Comparison of ENCODE assay signal across 10 cellular contexts in genomic region chr5:78362220-78362619, GRCh38. TPM values are rescaled to one million over a fixed set of nuclear protein-coding genes. Genes with fewer than 3 reads are reported as not detected.
DNase-seq lines count a peak whose midpoint lies in the region; ATAC-seq and TF ChIP-seq lines count a peak whose summit lies in the region.
"Had no signal": no experiment of that assay in that cellular context is flagged by ENCODE, and none has a peak within 500 bp of the region (broad histone marks: within the 10 kb centered on the region; RNA-seq: fewer than 3 reads in every experiment).

No MANE protein-coding gene starts in this region.

- H3K27ac Mint-ChIP-seq in activated B cell treated with CpG ODN at 0.5 μM for 24 hours: no peak overlapping the region
- H3K27ac Mint-ChIP-seq in mesothelial cell of epicardium: no peak overlapping the region

- H3K36me3 ChIP-seq in BLaER1 (peaks cover 7% of the 10 kb centered on the region; the same call in 1 of the 2 replicates), HAP-1 (replicated peaks) (no peaks in the 10 kb centered on the region), transverse colon (no peaks in the 10 kb centered on the region)

- TF ChIP-seq EP300 in transverse colon (IDR thresholded peaks at IDR 0.05; ENCODE audit: low read depth): no peak

- H3K27me3 Mint-ChIP-seq in activated B cell treated with CpG ODN at 0.5 μM for 24 hours (no peaks in the 10 kb centered on the region), mesothelial cell of epicardium (ENCODE audit: low read depth) (no peaks in the 10 kb centered on the region)

- POLR2A ChIA-PET in activated B cell treated with CpG ODN at 0.5 μM for 24 hours (lab: Charles Lee): no interaction called here

- H4K20me1 ChIP-seq in BLaER1: peaks cover 28% of the 10 kb centered on the region

- TF ChIP-seq CTCF in activated B cell treated with CpG ODN at 0.5 μM for 24 hours (IDR thresholded peaks at IDR 0.05) (no peak), mesothelial cell of epicardium (IDR thresholded peaks at IDR 0.05; ENCODE audit: unreplicated experiment) (no peak), GM13976 (IDR thresholded peaks at IDR 0.05; ENCODE audit: borderline replicate concordance, control extremely low read depth, extremely low read depth, insufficient read depth, missing control alignments) (no peak), transverse colon (IDR thresholded peaks at IDR 0.05) (no peak)

- H3K27ac ChIP-seq in BLaER1 (no peak overlapping the region), transverse colon (no peak overlapping the region)

- intact Hi-C loops in activated B cell treated with CpG ODN at 0.5 μM for 24 hours (cut with micrococcal nuclease): loop anchor here (5.0 kb wide), 2 partner anchors 120 to 510 kb away; no protein-coding TSS in a partner anchor
- intact Hi-C loops in head of caudate nucleus (cut with DNase I): loop anchor here (10.0 kb wide), 1 partner anchor 613 kb away; no protein-coding TSS in a partner anchor
- intact Hi-C loops in transverse colon (cut with DNase I; ENCODE audit: low total_unique reads): no loop called here

- no peak for TF ChIP-seq POLR2A in transverse colon (IDR thresholded peaks at IDR 0.05)

- CTCF ChIA-PET in activated B cell treated with CpG ODN at 0.5 μM for 24 hours (lab: Charles Lee): no interaction called here

- H3K4me1 Mint-ChIP-seq in activated B cell treated with CpG ODN at 0.5 μM for 24 hours: peaks cover 33% of the 10 kb centered on the region
- H3K4me1 Mint-ChIP-seq in mesothelial cell of epicardium: peaks cover 25% of the 10 kb centered on the region

- no peak for ATAC-seq in activated B cell treated with CpG ODN at 0.5 μM for 24 hours (ENCODE audit: low read depth)

- no peaks in the 10 kb centered on the region for H3K27me3 ChIP-seq in BLaER1
- H3K27me3 ChIP-seq in HAP-1 (ENCODE audit: low read depth): no peaks in the 10 kb centered on the region
- H3K27me3 ChIP-seq in transverse colon: no peaks in the 10 kb centered on the region

- DNase-seq in HAP-1 (ENCODE audit: low spot score in 2 of 2) (no peak), activated B cell treated with CpG ODN at 0.5 μM for 24 hours (no peak), mesothelial cell of epicardium (ENCODE audit: low spot score in 2 of 2, unreplicated experiment in 2 of 2) (no peak), GM13976 (ENCODE audit: low spot score) (no peak), A172 (ENCODE audit: low spot score) (no peak), head of caudate nucleus (no peak), transverse colon (no peak)
- DNase-seq: activated CD8-positive, alpha-beta memory T cell treated with anti-CD3 and anti-CD28 coated beads, Interleukin-2, amount 50 U/mL, for 48 hours; mesendoderm had no signal

- H3K4me3 Mint-ChIP-seq in activated B cell treated with CpG ODN at 0.5 μM for 24 hours (peak overlapping the region; percentile 95), mesothelial cell of epicardium (peak overlapping the region; percentile 96)

- H3K9me3 Mint-ChIP-seq in activated B cell treated with CpG ODN at 0.5 μM for 24 hours (no peaks in the 10 kb centered on the region), mesothelial cell of epicardium (no peaks in the 10 kb centered on the region)

- in situ Hi-C loops in HAP-1 (cut with MboI; ENCODE audit: low sequenced_read_pairs) (no loop called here), GM13976 (cut with MboI; ENCODE audit: low sequenced_read_pairs, unreplicated experiment) (no loop called here), transverse colon (cut with MboI; ENCODE audit: low pct_ligation_motif_present in 1 of 4, low pct_unique_long_range_greater_than_20kb in 1 of 4, low sequenced_read_pairs in 3 of 4) (no loop called here)

- peaks cover 5% of the 10 kb centered on the region for H3K36me3 Mint-ChIP-seq in activated B cell treated with CpG ODN at 0.5 μM for 24 hours (ENCODE audit: low read depth)
- H3K36me3 Mint-ChIP-seq in mesothelial cell of epicardium: no peaks in the 10 kb centered on the region

- H3K9me3 ChIP-seq in BLaER1: no peaks in the 10 kb centered on the region
- no peaks in the 10 kb centered on the region for H3K9me3 ChIP-seq in HAP-1
- H3K9me3 ChIP-seq in transverse colon: no peaks in the 10 kb centered on the region

- H3K4me3 ChIP-seq in BLaER1 (peak overlapping the region; percentile 98), HAP-1 (peak overlapping the region; percentile 92), transverse colon (no peak overlapping the region)

- peaks cover 27% of the 10 kb centered on the region for H3K4me1 ChIP-seq in BLaER1
- H3K4me1 ChIP-seq in HAP-1: peaks cover 33% of the 10 kb centered on the region
- peaks cover 8 to 31% (median 11%) of the 10 kb centered on the region in 4 donors for H3K4me1 ChIP-seq in transverse colon

- WGBS in transverse colon (ENCODE audit: low coverage in 1 of 2), 2 donors: 44 to 57% methylated on average over 3 of the region's 3 CpGs

- H3K9ac ChIP-seq in BLaER1: peak overlapping the region; percentile 90; the same call in 1 of the 2 replicates

- peak overlapping the region; percentile 83 for H3K4me2 ChIP-seq in BLaER1

RNA-seq across cellular contexts. Expression of gene SCAMP1, which starts 1.8 kb away (rescaled TPM):
- 8.5 and 9.6 TPM in 2 replicates for total RNA-seq in activated B cell treated with CpG ODN at 0.5 μM for 24 hours
- 41.2 to 45.4 TPM (median 43.7 TPM) in 3 replicates for total RNA-seq in mesothelial cell of epicardium
- 67.2 and 68.2 TPM in 2 replicates for total RNA-seq in A172 (2014; rRNA removed; shearing (Covaris generic))
- 10 to 100 TPM; 10.5 to 24.7 (median 21.8) TPM for total RNA-seq in transverse colon

Comparison
In these comparisons a context has a peak if more than half of its experiments do, and no peak if none do; other contexts are left out.
1. H3K4me3 ChIP-seq: peak in BLaER1 (single experiment) and HAP-1 (single experiment); none in transverse colon (0 of 4).